Comparison of ENCODE assay signal across 8 cellular contexts in the genomic region with DNA sequence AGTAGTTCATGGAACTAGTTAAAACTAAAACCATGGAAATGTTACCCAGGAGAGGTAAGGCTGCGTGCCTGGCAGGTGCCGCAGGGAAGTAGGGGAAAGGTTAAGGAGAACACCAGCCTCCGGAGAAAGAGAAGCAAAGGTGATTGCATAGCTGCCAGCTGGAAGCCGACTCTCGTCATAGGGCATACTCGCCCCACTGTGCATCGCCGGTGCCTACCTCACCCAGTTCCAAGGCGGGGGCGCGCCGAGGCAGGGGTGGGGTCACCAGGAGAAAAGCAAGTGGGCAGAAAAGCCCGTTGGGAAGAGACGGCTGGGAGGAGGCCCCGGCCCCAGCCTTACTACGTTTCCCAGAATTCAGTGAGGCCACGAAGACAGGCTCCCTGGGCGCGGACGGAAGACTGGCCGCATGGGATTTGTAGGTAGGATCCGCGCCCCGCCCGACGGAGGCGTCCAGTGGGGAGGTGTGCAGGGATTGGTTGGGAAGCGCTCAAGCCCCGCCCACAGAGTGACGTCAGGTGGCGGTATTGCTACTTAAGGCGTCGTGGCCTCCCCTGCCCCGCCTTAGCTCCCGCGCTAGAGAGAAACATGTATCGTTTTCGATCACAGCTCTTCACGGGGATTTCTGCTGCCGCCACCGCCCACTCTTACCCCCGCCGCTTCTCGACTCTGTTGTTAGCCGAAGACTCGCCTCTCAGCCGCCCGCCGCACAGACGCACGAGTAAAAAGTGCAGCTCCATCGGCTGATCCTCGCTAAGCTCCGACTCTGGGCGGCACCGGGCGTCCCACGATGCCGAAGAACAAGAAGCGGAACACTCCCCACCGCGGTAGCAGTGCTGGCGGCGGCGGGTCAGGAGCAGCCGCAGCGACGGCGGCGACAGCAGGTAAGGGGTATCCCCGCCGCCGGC. TPM values are rescaled to one million over a fixed set of nuclear protein-coding genes. Genes with fewer than 3 reads are reported as not detected.
A peak's percentile ranks its signal among the peaks of the same experiment; 100 is the strongest.
DNase-seq lines count a peak whose midpoint lies in the region; ATAC-seq lines count a peak whose summit lies in the region.

TSS of gene IFRD1 (plus strand) at position 559 of the 905 bp plus-strand sequence. CDS start at position 788, 229 bp downstream.

- H3K36me3 Mint-ChIP-seq in natural killer cell treated with Interleukin-12 subunit alpha and Interleukin-12 subunit beta and Interleukin-15 and Interleukin-18, amount 100 ng/mL, for 72 hours, result no peaks in the 10 kb centered on the region

- H3K4me1 Mint-ChIP-seq in natural killer cell treated with Interleukin-12 subunit alpha and Interleukin-12 subunit beta and Interleukin-15 and Interleukin-18, amount 100 ng/mL, for 72 hours (ENCODE audit: low read depth in 2 of 2), result peaks cover 39 to 47% of the 10 kb centered on the region in 2 donors

- no peaks in the 10 kb centered on the region for H3K36me3 ChIP-seq in H7 (replicated peaks; ENCODE audit: control insufficient read depth, insufficient read depth, low read length)

- H3K27me3 ChIP-seq in H7 (ENCODE audit: control insufficient read depth, insufficient read depth, low read length), result no peaks in the 10 kb centered on the region

- no peaks in the 10 kb centered on the region for H3K27me3 Mint-ChIP-seq in natural killer cell treated with Interleukin-12 subunit alpha and Interleukin-12 subunit beta and Interleukin-15 and Interleukin-18, amount 100 ng/mL, for 72 hours

- ATAC-seq in natural killer cell treated with Interleukin-12 subunit alpha and Interleukin-12 subunit beta and Interleukin-15 and Interleukin-18, amount 100 ng/mL, for 72 hours, result peak; percentile 91 to 94
- peak; percentile 84 for ATAC-seq in stimulated activated naive CD8-positive, alpha-beta T cell treated with anti-CD3 and anti-CD28 coated beads, Interleukin-15, Interleukin-2, amounts not matched to agents 100 U/mL and 50 U/mL, for 24 hours

- peak within 1 kb of the TSS; percentile 96 for H3K4me3 ChIP-seq in H7 (ENCODE audit: insufficient read depth, low read depth, low read length)

- H3K9me3 Mint-ChIP-seq in natural killer cell treated with Interleukin-12 subunit alpha and Interleukin-12 subunit beta and Interleukin-15 and Interleukin-18, amount 100 ng/mL, for 72 hours, result no peaks in the 10 kb centered on the region

- DNase-seq in ELF-1 (ENCODE audit: low read depth, low spot score) (peak; percentile 99), H7 (peak; percentile 94), M059J (ENCODE audit: low read depth) (peak; percentile 99), SHP77 (lab: John Stamatoyannopoulos, UW) (peak; percentile 96 to 97), fibroblast of peridontal ligament (ENCODE audit: extremely low read depth) (peak; percentile 97)
- peak; percentile 97 for DNase-seq in activated effector memory CD4-positive, alpha-beta T cell treated with Interleukin-2 at 50 U/mL for 16 hours
- DNase-seq in natural killer cell treated with Interleukin-12 subunit alpha and Interleukin-12 subunit beta and Interleukin-15 and Interleukin-18, amount 100 ng/mL, for 72 hours (ENCODE audit: low spot score), result peak; percentile 98
- DNase-seq in stimulated activated naive CD8-positive, alpha-beta T cell treated with anti-CD3 and anti-CD28 coated beads, Interleukin-15, Interleukin-2, amounts not matched to agents 100 U/mL and 50 U/mL, for 24 hours, result peak; percentile 99

- H3K27ac Mint-ChIP-seq in natural killer cell treated with Interleukin-12 subunit alpha and Interleukin-12 subunit beta and Interleukin-15 and Interleukin-18, amount 100 ng/mL, for 72 hours, result peak within 1 kb of the TSS; percentile 98

- peak within 1 kb of the TSS; percentile 92 for H3K4me3 Mint-ChIP-seq in natural killer cell treated with Interleukin-12 subunit alpha and Interleukin-12 subunit beta and Interleukin-15 and Interleukin-18, amount 100 ng/mL, for 72 hours

RNA-seq across cellular contexts. Expression of gene IFRD1, which starts in this region (rescaled TPM):
- 54.1 and 65.1 TPM in 2 replicates for total RNA-seq in H7 (2014; rRNA removed; shearing (Covaris generic))
- total RNA-seq in M059J (2014; rRNA removed; shearing (Covaris generic)), result 60.2 and 78.6 TPM in 2 replicates
- total RNA-seq in natural killer cell treated with Interleukin-12 subunit alpha and Interleukin-12 subunit beta and Interleukin-15 and Interleukin-18, amount 100 ng/mL, for 72 hours, result 10 to 100 TPM; 67.2 to 77.4 TPM

Comparison
In these comparisons a context has a peak if more than half of its experiments do, and no peak if none do; other contexts are left out.
1. Peak in every context shown above with its lines: DNase-seq, ATAC-seq and H3K4me3 ChIP-seq.